ENCODE assay signal across 10 cellular contexts in genomic region chr2:222862915-222863544, GRCh38. TPM values are rescaled to one million over a fixed set of nuclear protein-coding genes. Genes with fewer than 3 reads are reported as not detected.
DNase-seq lines count a peak whose midpoint lies in the region; ATAC-seq and TF ChIP-seq lines count a peak whose summit lies in the region.
"Had no signal": no experiment of that assay in that cellular context is flagged by ENCODE, and none has a peak within 500 bp of the region (broad histone marks: within the 10 kb centered on the region; RNA-seq: fewer than 3 reads in every experiment).

No MANE protein-coding gene starts in this region.

- H3K27ac Mint-ChIP-seq in MCF 10A (ENCODE audit: low read depth, unreplicated experiment), result no peak overlapping the region

- no TSS peak for BruUV-seq in MCF 10A (replicated peaks; lab: Mats Ljungman, UMichigan)

- POLR2A ChIA-PET in MCF 10A (lab: Yijun Ruan, JAX), result interaction anchor here (0.6 to 11.5 kb wide), 25 partner anchors 9 to 210 kb away, joined by 3 to 240 read pairs (median 7); partner anchors contain the start of gene FARSB

- H3K4me3 ChIP-seq in breast epithelium (peak overlapping the region in 2 of 3 donors; percentile 81 to 94), gastroesophageal sphincter (no peak overlapping the region), suprapubic skin (peak overlapping the region; percentile 99), aorta (ENCODE audit: low read length in 2 of 2) (peak overlapping the region in 1 of 2 donors; percentile 93)

- CTCF ChIA-PET in MCF 10A (lab: Yijun Ruan, JAX), result interaction anchor here (0.6 to 5.5 kb wide), 26 partner anchors 13 to 835 kb away, joined by 3 to 57 read pairs (median 5); no protein-coding TSS in a partner anchor

- no peaks in the 10 kb centered on the region for H3K9me3 Mint-ChIP-seq in MCF 10A (ENCODE audit: unreplicated experiment)

- no peak for ATAC-seq in gastroesophageal sphincter
- no peak for ATAC-seq in aorta (ENCODE audit: low FRiP score)

- no peak overlapping the region for H3K4me3 Mint-ChIP-seq in MCF 10A (ENCODE audit: unreplicated experiment)

- WGBS in gastroesophageal sphincter (ENCODE audit: low coverage in 1 of 2), 2 donors, result 55 to 59% methylated on average over 6 of the region's 6 CpGs
- 63% methylated on average over 6 of the region's 6 CpGs for WGBS in suprapubic skin
- 20 to 24% methylated on average over 6 of the region's 6 CpGs for WGBS in aorta, 2 donors

- DNase-seq in breast epithelium (ENCODE audit: low spot score in 2 of 2), result no peak
- DNase-seq in MCF 10A (ENCODE audit: unreplicated experiment), result no peak
- peak; percentile 51 for DNase-seq in amniotic epithelial cell (ENCODE audit: low read depth)
- DNase-seq in suprapubic skin (ENCODE audit: low spot score in 2 of 2), result no peak
- DNase-seq in iPS-NIHi7 (ENCODE audit: extremely low spot score), result no peak
- DNase-seq in NCI-H187 treated with DMSO at 0.1 percent for 48 hours (lab: John Stamatoyannopoulos, UW), result no peak
- no peak for DNase-seq in aorta
- DNase-seq: 8988T; stimulated activated CD4-positive, alpha-beta T cell treated with anti-CD3 and anti-CD28 coated beads, Interleukin-2, amount 100 ng/mL, for 48 hours had no signal

- H3K27me3 ChIP-seq in breast epithelium, result no peaks in the 10 kb centered on the region
- H3K27me3 ChIP-seq in gastroesophageal sphincter, result no peaks in the 10 kb centered on the region
- H3K27me3 ChIP-seq in suprapubic skin, result no peaks in the 10 kb centered on the region
- no peaks in the 10 kb centered on the region for H3K27me3 ChIP-seq in aorta (ENCODE audit: control insufficient read depth in 1 of 2, insufficient read depth in 2 of 2, low read length in 1 of 2)

- TF ChIP-seq EP300 in gastroesophageal sphincter (IDR thresholded peaks at IDR 0.05) (no peak), suprapubic skin (IDR thresholded peaks at IDR 0.05) (no peak)

- TF ChIP-seq CTCF in breast epithelium (IDR thresholded peaks at IDR 0.05), result no peak
- no peak for TF ChIP-seq CTCF in MCF 10A (IDR thresholded peaks at IDR 0.05; ENCODE audit: unreplicated experiment)
- no peak for TF ChIP-seq CTCF in gastroesophageal sphincter (IDR thresholded peaks at IDR 0.05)
- no peak for TF ChIP-seq CTCF in suprapubic skin (IDR thresholded peaks at IDR 0.05)

- H3K36me3 Mint-ChIP-seq in MCF 10A (ENCODE audit: insufficient read depth, unreplicated experiment), result peaks cover 10% of the 10 kb centered on the region

- H3K9me3 ChIP-seq in breast epithelium (no peaks in the 10 kb centered on the region), gastroesophageal sphincter (no peaks in the 10 kb centered on the region), suprapubic skin (no peaks in the 10 kb centered on the region), aorta (ENCODE audit: control insufficient read depth, low read length) (no peaks in the 10 kb centered on the region)

- TF ChIP-seq POLR2A in breast epithelium (IDR thresholded peaks at IDR 0.05), result no peak
- TF ChIP-seq POLR2A in gastroesophageal sphincter (IDR thresholded peaks at IDR 0.05), result no peak
- no peak for TF ChIP-seq POLR2A in suprapubic skin (IDR thresholded peaks at IDR 0.05)

- H3K27me3 Mint-ChIP-seq in MCF 10A (ENCODE audit: insufficient read depth, unreplicated experiment), result no peaks in the 10 kb centered on the region

- H3K4me1 ChIP-seq in breast epithelium (peaks cover 0 to 14% of the 10 kb centered on the region in 2 donors), gastroesophageal sphincter (peaks cover 3 to 68% (median 25%) of the 10 kb centered on the region in 3 donors), suprapubic skin (peaks cover 39% of the 10 kb centered on the region), aorta (ENCODE audit: control insufficient read depth in 1 of 2, insufficient read depth in 2 of 2, low read length in 2 of 2) (peaks cover 7 to 9% of the 10 kb centered on the region in 2 donors)

- intact Hi-C loops in breast epithelium (cut with DNase I; ENCODE audit: low total_unique reads), result no loop called here
- intact Hi-C loops in MCF 10A (cut with micrococcal nuclease), result loop anchor here (1.0 to 5.0 kb wide), 6 partner anchors 16 to 169 kb away; no protein-coding TSS in a partner anchor
- intact Hi-C loops in aorta (cut with DNase I), result loop anchor here in 1 of 2 donors (5.0 kb wide), 2 partner anchors 39 to 156 kb away; no protein-coding TSS in a partner anchor

- H3K36me3 ChIP-seq in breast epithelium (no peaks in the 10 kb centered on the region), gastroesophageal sphincter (no peaks in the 10 kb centered on the region), suprapubic skin (no peaks in the 10 kb centered on the region), aorta (ENCODE audit: control insufficient read depth in 1 of 2, insufficient read depth in 2 of 2, low read length in 1 of 2) (no peaks in the 10 kb centered on the region)

- peak overlapping the region in 1 of 2 donors; percentile 94 for H3K27ac ChIP-seq in breast epithelium
- H3K27ac ChIP-seq in gastroesophageal sphincter, result peak overlapping the region in 3 of 4 donors; percentile 29 to 99 (median 99)
- no peak overlapping the region for H3K27ac ChIP-seq in suprapubic skin
- no peak overlapping the region for H3K27ac ChIP-seq in aorta (ENCODE audit: low read depth in 1 of 2, low read length in 2 of 2)

- H3K4me1 Mint-ChIP-seq in MCF 10A (ENCODE audit: insufficient read depth, unreplicated experiment), result peaks cover 21% of the 10 kb centered on the region

RNA-seq across cellular contexts. Expression of gene ACSL3, which starts 2.2 kb away (rescaled TPM):
- total RNA-seq in breast epithelium (100 to 1,000 TPM in 1 of 3 donors, 10 to 100 TPM in 2; 50.9 to 115 (median 74.4) TPM), MCF 10A (2022) (183 and 203 TPM in 2 replicates), gastroesophageal sphincter (10 to 100 TPM; 46.5 to 71.6 (median 52.1) TPM), suprapubic skin (100 to 1,000 TPM in 1 of 4 donors, 10 to 100 TPM in 3; 46.6 to 154 (median 60.2) TPM), aorta (10 to 100 TPM; 66.5 to 69.0 TPM)
- polyA plus RNA-seq in aorta, result 10 to 100 TPM; 14.0 to 39.4 TPM

Comparison
In these comparisons a context has a peak if more than half of its experiments do, and no peak if none do; other contexts are left out.
1. H3K27ac ChIP-seq: peak in gastroesophageal sphincter (3 of 4); none in suprapubic skin (single experiment) and aorta (0 of 2).
2. H3K4me3 ChIP-seq: peak in breast epithelium (2 of 3) and suprapubic skin (single experiment); none in gastroesophageal sphincter (0 of 2).